Comparison of ENCODE assay signal across 1 cellular context in genomic region chr16:27322858-27323780, GRCh38.
A peak's percentile ranks its signal among the peaks of the same experiment; 100 is the strongest.
TF ChIP-seq lines count a peak whose summit lies in the region.

No MANE protein-coding gene starts in this region.

TF ChIP-seq in HepG2, 621 proteins besides CTCF, POLR2A, EP300 and RAD21 (continues in another document):
- TF ChIP-seq ZNF878 (CRISPR knock-in tag; IDR thresholded peaks at IDR 0.05), result no peak
- peak; percentile 72; the same call in 1 of the 2 replicates for TF ChIP-seq ZNF543 (CRISPR knock-in tag; IDR thresholded peaks at IDR 0.05)
- TF ChIP-seq ZEB1 (IDR thresholded peaks at IDR 0.05; ENCODE audit: insufficient replicate concordance, low read depth), result peak; percentile 95
- peak; percentile 71; the same call in 1 of the 2 replicates for TF ChIP-seq MYC (CRISPR knock-in tag; IDR thresholded peaks at IDR 0.05; ENCODE audit: borderline replicate concordance)
- 0 out of 2 replicates have a peak, but pooled peaks have one; percentile 21 for TF ChIP-seq ZSCAN21 (CRISPR knock-in tag; IDR thresholded peaks at IDR 0.05; ENCODE audit: borderline replicate concordance)
- TF ChIP-seq CEBPG (CRISPR knock-in tag; IDR thresholded peaks at IDR 0.05), result 0 out of 2 replicates have a peak, but pooled peaks have one; percentile 19
- peak; percentile 43; the same call in 1 of the 2 replicates for TF ChIP-seq TFAP4 (IDR thresholded peaks at IDR 0.05; ENCODE audit: borderline replicate concordance, low read depth)
- TF ChIP-seq ZSCAN30 (CRISPR knock-in tag; IDR thresholded peaks at IDR 0.05), result no peak
- TF ChIP-seq HDAC1 (CRISPR knock-in tag; IDR thresholded peaks at IDR 0.05), result peak; percentile 69
- TF ChIP-seq MIER2 (CRISPR knock-in tag; IDR thresholded peaks at IDR 0.05), result 0 out of 2 replicates have a peak, but pooled peaks have one; percentile 32
- no peak for TF ChIP-seq RBM39 (IDR thresholded peaks at IDR 0.05; ENCODE audit: low read depth, low read length, poor library complexity, severe bottlenecking)
- 0 out of 2 replicates have a peak, but pooled peaks have one; percentile 39 for TF ChIP-seq CAMTA2 (CRISPR knock-in tag; IDR thresholded peaks at IDR 0.05; ENCODE audit: borderline replicate concordance)
- TF ChIP-seq MAX (IDR thresholded peaks at IDR 0.05), result peak; percentile 63; the same call in 1 of the 2 replicates
- peak; percentile 56; the same call in 1 of the 2 replicates for TF ChIP-seq MTA1 (CRISPR knock-in tag; IDR thresholded peaks at IDR 0.05; ENCODE audit: borderline replicate concordance)
- 0 out of 2 replicates have a peak, but pooled peaks have one; percentile 32 for TF ChIP-seq ZMYM4 (CRISPR knock-in tag; IDR thresholded peaks at IDR 0.05)
- TF ChIP-seq PLRG1 (conservative IDR thresholded peaks at IDR 0.05), result no peak
- 0 out of 2 replicates have a peak, but pooled peaks have one; percentile 23 for TF ChIP-seq ZBTB4 (CRISPR knock-in tag; IDR thresholded peaks at IDR 0.05; ENCODE audit: borderline replicate concordance)
- TF ChIP-seq ZNF788 (CRISPR knock-in tag; IDR thresholded peaks at IDR 0.05; ENCODE audit: borderline replicate concordance), result peak; percentile 51; the same call in 1 of the 2 replicates
- no peak for TF ChIP-seq REL (CRISPR knock-in tag; conservative IDR thresholded peaks at IDR 0.05)
- TF ChIP-seq PHF21A (CRISPR knock-in tag; IDR thresholded peaks at IDR 0.05), result peak; percentile 77
- peak; percentile 51; the same call in 1 of the 2 replicates for TF ChIP-seq TBX2 (CRISPR knock-in tag; IDR thresholded peaks at IDR 0.05; ENCODE audit: borderline replicate concordance)
- TF ChIP-seq ELF3 (CRISPR knock-in tag; IDR thresholded peaks at IDR 0.05), result peak; percentile 99
- TF ChIP-seq MTERF4 (CRISPR knock-in tag; IDR thresholded peaks at IDR 0.05), result peak; percentile 11; the same call in 1 of the 2 replicates
- TF ChIP-seq ZNF496 (CRISPR knock-in tag; IDR thresholded peaks at IDR 0.05; ENCODE audit: insufficient replicate concordance), result no peak
- no peak for TF ChIP-seq POGK (CRISPR knock-in tag; conservative IDR thresholded peaks at IDR 0.05)
- no peak for TF ChIP-seq ZNF256 (CRISPR knock-in tag; conservative IDR thresholded peaks at IDR 0.05)
- TF ChIP-seq MED8 (CRISPR knock-in tag; IDR thresholded peaks at IDR 0.05; ENCODE audit: insufficient replicate concordance), result no peak
- 0 out of 2 replicates have a peak, but pooled peaks have one; percentile 48 for TF ChIP-seq THRA (CRISPR knock-in tag; IDR thresholded peaks at IDR 0.05; ENCODE audit: borderline replicate concordance)
- TF ChIP-seq ZNF142 (CRISPR knock-in tag; IDR thresholded peaks at IDR 0.05), result no peak
- TF ChIP-seq ZNF614 (CRISPR knock-in tag; IDR thresholded peaks at IDR 0.05; ENCODE audit: borderline replicate concordance), result no peak
- TF ChIP-seq MAZ (IDR thresholded peaks at IDR 0.05; ENCODE audit: borderline replicate concordance, low read depth, low read length), result 0 out of 2 replicates have a peak, but pooled peaks have one; percentile 20
- TF ChIP-seq MAZ (CRISPR knock-in tag; IDR thresholded peaks at IDR 0.05; ENCODE audit: low read depth), result no peak
- TF ChIP-seq HES4 (CRISPR knock-in tag; IDR thresholded peaks at IDR 0.05; ENCODE audit: borderline replicate concordance), result no peak
- TF ChIP-seq KAT8 (CRISPR knock-in tag; IDR thresholded peaks at IDR 0.05), result peak; percentile 59; the same call in 1 of the 2 replicates
- TF ChIP-seq ZKSCAN1 (IDR thresholded peaks at IDR 0.05; ENCODE audit: low read length), result no peak
- TF ChIP-seq HBP1 (CRISPR knock-in tag; IDR thresholded peaks at IDR 0.05; ENCODE audit: low read depth), result no peak
- TF ChIP-seq ZNF780A (CRISPR knock-in tag; IDR thresholded peaks at IDR 0.05), result no peak
- TF ChIP-seq ZNF616 (CRISPR knock-in tag; IDR thresholded peaks at IDR 0.05; ENCODE audit: low read depth), result no peak
- no peak for TF ChIP-seq ZNF280D (CRISPR knock-in tag; IDR thresholded peaks at IDR 0.05)
- TF ChIP-seq ZNF292 (CRISPR knock-in tag; IDR thresholded peaks at IDR 0.05; ENCODE audit: borderline replicate concordance, low read depth), result peak; percentile 65; the same call in 1 of the 2 replicates
